ENCODE assay signal across 8 cellular contexts in the genomic region with DNA sequence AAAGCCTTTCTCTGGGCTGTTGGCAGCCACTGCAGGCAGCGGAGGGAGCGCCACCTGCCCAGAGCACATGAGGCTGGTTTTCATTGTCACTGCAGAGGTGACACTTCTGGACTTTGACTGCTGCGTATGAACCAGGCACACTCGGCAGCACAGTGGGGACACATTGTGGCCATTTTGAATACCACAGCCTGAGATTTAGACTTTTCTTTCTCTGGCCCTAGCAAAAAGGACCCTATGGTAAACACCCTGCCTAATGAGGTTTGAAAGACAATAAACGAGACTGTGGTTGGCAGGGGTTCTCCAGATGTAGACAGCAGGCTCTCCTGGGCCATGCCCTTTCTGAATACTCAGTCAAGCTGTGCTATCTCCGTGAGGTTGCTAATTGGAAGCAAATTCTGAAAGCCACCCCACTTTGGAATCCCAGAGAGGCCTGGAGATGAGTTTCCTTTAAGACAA. TPM values are rescaled to one million over a fixed set of nuclear protein-coding genes. Genes with fewer than 3 reads are reported as not detected.
DNase-seq lines count a peak whose midpoint lies in the region; ATAC-seq, FAIRE-seq and TF ChIP-seq lines count a peak whose summit lies in the region.

No MANE protein-coding gene starts in this region.

- RAD21 ChIA-PET in GM12878 (lab: Charles Lee; ENCODE audit: unreplicated experiment), result interaction anchor here (1.1 to 11.0 kb wide), 3 partner anchors 430 to 439 kb away, joined by 3 to 241 read pairs (median 4); no protein-coding TSS in a partner anchor

- in situ Hi-C loops in GM12878 (cut with MboI), result no loop called here

- H3K36me3 Mint-ChIP-seq in CD4-positive, alpha-beta T cell (ENCODE audit: low read depth), result no peaks in the 10 kb centered on the region

- intact Hi-C loops in CD4-positive, alpha-beta T cell (cut with DNase I, micrococcal nuclease), result loop anchor here in 1 of 2 experiments (5.0 kb wide), 1 partner anchor 275 kb away; no protein-coding TSS in a partner anchor
- intact Hi-C loops in GM12878 (cut with micrococcal nuclease; ENCODE audit: unreplicated experiment), result loop anchor here (1.0 kb wide), 1 partner anchor 428 kb away; no protein-coding TSS in a partner anchor

- peak in 3 of 10 experiments; percentile 2 to 6 (median 2) for DNase-seq in CD4-positive, alpha-beta T cell
- DNase-seq in HTR-8/SVneo (ENCODE audit: insufficient read length, low spot score), result peak; percentile 48
- DNase-seq in NOMO-1 treated with dmso at 0.1 percent for 144 hours (lab: John Stamatoyannopoulos, UW; ENCODE audit: unreplicated experiment), result peak; percentile 62
- peak; percentile 28 for DNase-seq in GM12878 (ENCODE audit: low read depth, low spot score)
- peak; percentile 82 for DNase-seq in inferior parietal cortex (ENCODE audit: extremely low spot score)
- DNase-seq in stimulated activated CD4-positive, alpha-beta T cell treated with anti-CD3 and anti-CD28 coated beads, Interleukin-4, amount 100 ng/mL, for 1 hour, result peak; percentile 8
- DNase-seq in NCI-H226, result no peak

- TF ChIP-seq RAD21 in GM12878 (IDR thresholded peaks at IDR 0.05; ENCODE audit: insufficient read depth, low read depth, low read length), result peak; percentile 83

- TF ChIP-seq CTCF in CD4-positive, alpha-beta T cell (IDR thresholded peaks at IDR 0.05), result no peak
- TF ChIP-seq CTCF in GM12878 (IDR thresholded peaks at IDR 0.05 in 2 of 3, conservative IDR thresholded peaks at IDR 0.05 in 1 of 3; ENCODE audit: control insufficient read depth in 2 of 3, extremely low read depth in 1 of 3, insufficient read depth in 1 of 3, low read depth in 3 of 3, low read length in 3 of 3), result peak; percentile 64 to 88 (median 69)

- no peaks in the 10 kb centered on the region for H3K36me3 ChIP-seq in GM12878 (ENCODE audit: control insufficient read depth in 2 of 2, insufficient read depth in 2 of 2, low read length in 1 of 2)

- no peak overlapping the region for H2AFZ ChIP-seq in GM12878 (ENCODE audit: control insufficient read depth, low read depth, low read length)

- no peak for TF ChIP-seq EP300 in GM12878 (IDR thresholded peaks at IDR 0.05; ENCODE audit: borderline replicate concordance in 1 of 2, control insufficient read depth in 1 of 2, low read depth in 2 of 2, low read length in 2 of 2)

- SMC1A ChIA-PET in GM12878 (lab: Charles Lee; ENCODE audit: uncharacterized antibody, unreplicated experiment), result interaction anchor here (0.6 to 6.6 kb wide), 4 partner anchors 10 to 438 kb away, joined by 3 to 169 read pairs (median 3); no protein-coding TSS in a partner anchor

- no peak for TF ChIP-seq POLR2A in GM12878 (IDR thresholded peaks at IDR 0.05; ENCODE audit: low read depth, low read length)

- H3K4me1 ChIP-seq in GM12878 (ENCODE audit: control insufficient read depth, insufficient read depth, low read length), result no peaks in the 10 kb centered on the region

- no peak overlapping the region for H3K4me2 ChIP-seq in GM12878 (ENCODE audit: control insufficient read depth, insufficient read depth)

- H3K4me3 Mint-ChIP-seq in CD4-positive, alpha-beta T cell, result no peak overlapping the region

- H3K4me3 ChIP-seq in GM12878, result no peak overlapping the region

- H3K9ac ChIP-seq in GM12878 (ENCODE audit: control insufficient read depth, insufficient read depth, low read length), result no peak overlapping the region

- no peaks in the 10 kb centered on the region for H3K27me3 ChIP-seq in CD4-positive, alpha-beta T cell (ENCODE audit: control insufficient read depth, insufficient read depth, low read length)
- H3K27me3 ChIP-seq in GM12878 (replicated peaks in 1 of 2; ENCODE audit: control insufficient read depth in 2 of 2, insufficient read depth in 2 of 2, low read length in 1 of 2), result no peaks in the 10 kb centered on the region; a peak in 1 of 4 replicates

- POLR2A ChIA-PET in CD4-positive, alpha-beta T cell (lab: Charles Lee), result no interaction called here
- POLR2A ChIA-PET in GM12878 (lab: Charles Lee), result interaction anchor here (2.2 kb wide), 1 partner anchor 428 kb away, joined by 7 read pairs; no protein-coding TSS in a partner anchor

- H3K9me3 Mint-ChIP-seq in CD4-positive, alpha-beta T cell, result no peaks in the 10 kb centered on the region

- H3K27ac ChIP-seq in CD4-positive, alpha-beta T cell (ENCODE audit: low read depth, low read length), result no peak overlapping the region
- H3K27ac ChIP-seq in GM12878 (ENCODE audit: control insufficient read depth, insufficient read depth), result no peak overlapping the region

- CTCF ChIA-PET in CD4-positive, alpha-beta T cell (lab: Charles Lee), result interaction anchor here (1.7 kb wide), 1 partner anchor 428 kb away, joined by 5 read pairs; no protein-coding TSS in a partner anchor
- CTCF ChIA-PET in GM12878 (lab: Yijun Ruan, JAX), result interaction anchor here (0.6 to 11.7 kb wide), 8 partner anchors 8 to 1523 kb away, joined by 3 to 349 read pairs (median 3); no protein-coding TSS in a partner anchor

- peak; percentile 53 for ATAC-seq in CD4-positive, alpha-beta T cell (ENCODE audit: poor library complexity)
- peak; percentile 70 for ATAC-seq in GM18907 (IDR thresholded peaks at IDR 0.05; ENCODE audit: unreplicated experiment)
- peak; percentile 96 for ATAC-seq in GM12878

- peaks cover 10% of the 10 kb centered on the region for H3K4me1 Mint-ChIP-seq in CD4-positive, alpha-beta T cell (ENCODE audit: low read depth)

- no peaks in the 10 kb centered on the region for H4K20me1 ChIP-seq in GM12878 (ENCODE audit: control insufficient read depth, insufficient read depth)

- no peak overlapping the region for H3K27ac Mint-ChIP-seq in CD4-positive, alpha-beta T cell

- FAIRE-seq in HTR-8/SVneo (lab: Jason Lieb, UNC) (no peak), GM12878 (lab: Jason Lieb, UNC) (peak; percentile 96)

- no TSS peak for BruUV-seq in GM12878 (replicated peaks; lab: Mats Ljungman, UMichigan)

- H3K79me2 ChIP-seq in GM12878 (ENCODE audit: control insufficient read depth, insufficient read depth, low read length), result no peaks in the 10 kb centered on the region

- peaks cover 7% of the 10 kb centered on the region for H3K27me3 Mint-ChIP-seq in CD4-positive, alpha-beta T cell

- WGBS in GM12878 (ENCODE audit: insufficient coverage, insufficient replicate concordance, low lambda C conversion rate, missing lambda C conversion rate), result 15% methylated on average over 6 of the region's 6 CpGs

- no peaks in the 10 kb centered on the region for H3K9me3 ChIP-seq in CD4-positive, alpha-beta T cell (ENCODE audit: control insufficient read depth, low read length)
- H3K9me3 ChIP-seq in GM12878 (replicated peaks; ENCODE audit: control insufficient read depth, insufficient read depth, low read length), result no peaks in the 10 kb centered on the region

TF ChIP-seq in GM12878, 131 proteins besides CTCF, POLR2A, EP300 and RAD21 (continues in another document):
- TF ChIP-seq KLF5 (IDR thresholded peaks at IDR 0.05; ENCODE audit: partially characterized antibody), result no peak

RNA-seq across cellular contexts. Expression of a gene that starts 12.0 kb away (rescaled TPM):
- not detected for total RNA-seq in CD4-positive, alpha-beta T cell
- not detected in 2 replicates for total RNA-seq in GM12878 (2013; cell fraction: nucleolus; rRNA removed)
- total RNA-seq in GM12878 (2014; rRNA removed) (not detected in 2 replicates), GM12878 (2014; rRNA removed; fragmentation: Illumina TruSeq; extraction: Trizol) (not detected in 2 replicates), GM12878 (2021) (not detected in 2 replicates)
- polyA plus RNA-seq in GM12878 (2011; ENCODE audit: low read depth), result not detected
- polyA plus RNA-seq in GM12878 (2011; rRNA removed) (not detected in 2 replicates), GM12878 (2014; fragmentation: Illumina TruSeq; extraction: Trizol) (not detected in 2 replicates), GM12878 (2014; fragmentation: Nextera tagmentation; extraction: Ambion mirVana) (not detected), GM12878 (2014; rRNA removed) (not detected in 2 replicates), GM12878 (2016; fragmentation: Nextera tagmentation; extraction: Ambion mirVana) (not detected)
- polyA plus RNA-seq in GM12878 (2011; cell fraction: cytosol; rRNA removed), result not detected in 2 replicates
- not detected in 2 replicates for polyA plus RNA-seq in GM12878 (2011; cell fraction: nucleus; rRNA removed)
- polyA plus RNA-seq in GM12878 (2012), result not detected in 2 replicates
- not detected in 2 replicates for polyA minus RNA-seq in GM12878 (2011; rRNA and poly(A)+ RNA removed)
- polyA minus RNA-seq in GM12878 (2011; cell fraction: cytosol; rRNA and poly(A)+ RNA removed), result not detected in 2 replicates
- polyA minus RNA-seq in GM12878 (2011; cell fraction: nucleus; rRNA and poly(A)+ RNA removed), result not detected in 2 replicates

RNA-seq across cellular contexts. Expression of a gene that starts 23.5 kb away (rescaled TPM):
- total RNA-seq in CD4-positive, alpha-beta T cell, result 1 to 10 TPM; 3.1 to 4.7 TPM
- 11.8 and 23.6 TPM in 2 replicates for total RNA-seq in GM12878 (2013; cell fraction: nucleolus; rRNA removed)
- total RNA-seq in GM12878 (2014; rRNA removed) (19.3 and 21.8 TPM in 2 replicates), GM12878 (2014; rRNA removed; fragmentation: Illumina TruSeq; extraction: Trizol) (4.8 and 8.2 TPM in 2 replicates), GM12878 (2021) (10.2 and 11.7 TPM in 2 replicates)
- polyA plus RNA-seq in GM12878 (2011; ENCODE audit: low read depth), result 0.39 TPM
- polyA plus RNA-seq in GM12878 (2011; rRNA removed) (4.2 and 5.4 TPM in 2 replicates), GM12878 (2014; fragmentation: Illumina TruSeq; extraction: Trizol) (22.3 and 26.3 TPM in 2 replicates), GM12878 (2014; fragmentation: Nextera tagmentation; extraction: Ambion mirVana) (10 to 100 TPM; 35.7 to 43.1 TPM), GM12878 (2014; rRNA removed) (23.3 and 26.4 TPM in 2 replicates), GM12878 (2016; fragmentation: Nextera tagmentation; extraction: Ambion mirVana) (1 to 10 TPM; 6.0 to 6.9 TPM)
- 2.8 and 3.7 TPM in 2 replicates for polyA plus RNA-seq in GM12878 (2011; cell fraction: cytosol; rRNA removed)
- 3.5 and 3.9 TPM in 2 replicates for polyA plus RNA-seq in GM12878 (2011; cell fraction: nucleus; rRNA removed)
- 3.5 and 4.5 TPM in 2 replicates for polyA plus RNA-seq in GM12878 (2012)
- polyA minus RNA-seq in GM12878 (2011; rRNA and poly(A)+ RNA removed), result 2.6 and 2.8 TPM in 2 replicates
- 0.67 TPM in 1 of 2 replicates, not detected in the other for polyA minus RNA-seq in GM12878 (2011; cell fraction: cytosol; rRNA and poly(A)+ RNA removed)
- 2.1 and 3.5 TPM in 2 replicates for polyA minus RNA-seq in GM12878 (2011; cell fraction: nucleus; rRNA and poly(A)+ RNA removed)
